Comparison of ENCODE assay signal across 30 cellular contexts in the genomic region with DNA sequence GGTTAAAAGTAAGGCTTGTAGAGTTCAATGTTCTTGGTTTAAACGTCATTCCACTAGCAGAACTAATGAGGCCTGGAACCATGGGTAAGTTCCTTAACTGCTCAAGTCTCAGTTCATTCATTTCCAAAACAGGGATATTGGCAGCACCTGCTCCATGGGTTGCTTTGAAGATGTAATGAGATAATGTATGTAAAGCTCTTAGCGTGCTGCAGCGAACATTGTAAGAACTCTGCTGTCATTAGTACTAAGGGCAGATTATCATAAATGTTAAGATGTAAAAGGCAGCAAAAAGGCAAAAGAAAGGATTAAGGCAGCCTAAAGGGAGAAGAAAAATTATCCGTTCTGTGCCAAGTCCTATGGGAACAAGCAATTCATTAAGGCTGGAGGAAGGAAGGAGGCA.
"Had no signal": no experiment of that assay in that cellular context is flagged by ENCODE, and none has a peak within 500 bp of the region (broad histone marks: within the 10 kb centered on the region; RNA-seq: fewer than 3 reads in every experiment).

No MANE protein-coding gene starts in this region.

- H3K36me3 ChIP-seq: adrenal gland, SJSA1 had no signal

- H3K4me1 Mint-ChIP-seq: activated CD4-positive, alpha-beta T cell treated with anti-CD3 and anti-CD28 coated beads, Interleukin-2, amount 10 ng/mL, durations not matched to agents 24 days and 14 days had no signal

- H3K27ac Mint-ChIP-seq: activated CD4-positive, alpha-beta T cell treated with anti-CD3 and anti-CD28 coated beads, Interleukin-2, amount 10 ng/mL, durations not matched to agents 24 days and 14 days; activated CD8-positive, alpha-beta T cell treated with anti-CD3 and anti-CD28 coated beads for 36 hours; activated naive CD4-positive, alpha-beta T cell treated with anti-CD3 and anti-CD28 coated beads for 36 hours; activated naive CD4-positive, alpha-beta T cell treated with anti-CD3 and anti-CD28 coated beads, Interleukin-2, amount 50 U/mL, for 72 hours; activated T-helper 1 cell treated with anti-CD3 and anti-CD28 coated beads, Interleukin-12 subunit alpha, Interleukin-12 subunit beta, Interleukin-2, Interleukin-4 antibody, amounts not matched to agents 30 ng/mL and 10 ng/mL and 1 ng/mL, durations not matched to agents 14 hours and 24 hours and 36 hours; brain; T-helper 1 cell treated with Interleukin-12 subunit alpha and Interleukin-12 subunit beta and Interleukin-4 antibody, amounts not matched to agents 30 μg/mL and 1 μg/mL, for 36 hours; T-helper 2 cell treated with Interferon-gamma antibody and Interleukin-4, amounts not matched to agents 5 μg/mL and 100 μg/mL, for 36 hours had no signal

- ATAC-seq: activated CD8-positive, alpha-beta T cell treated with anti-CD3 and anti-CD28 coated beads for 36 hours; activated naive CD4-positive, alpha-beta T cell treated with anti-CD3 and anti-CD28 coated beads, Interleukin-2, amount 50 U/mL, for 72 hours; activated T-cell treated with anti-CD3 and anti-CD28 coated beads, Interleukin-2, amount 50 U/mL, for 4 hours; Panc1 had no signal

- H3K9ac ChIP-seq: KMS-11, SK-N-SH had no signal

- H3K4me3 ChIP-seq: adrenal gland, SJSA1 had no signal

- H3K9me3 Mint-ChIP-seq: activated CD4-positive, alpha-beta T cell treated with anti-CD3 and anti-CD28 coated beads, Interleukin-2, amount 10 ng/mL, durations not matched to agents 24 days and 14 days; activated CD8-positive, alpha-beta T cell treated with anti-CD3 and anti-CD28 coated beads for 36 hours; activated naive CD4-positive, alpha-beta T cell treated with anti-CD3 and anti-CD28 coated beads for 36 hours; activated naive CD4-positive, alpha-beta T cell treated with anti-CD3 and anti-CD28 coated beads, Interleukin-2, amount 50 U/mL, for 72 hours; activated T-cell treated with anti-CD3 and anti-CD28 coated beads, Interleukin-2, amount 50 U/mL, for 4 hours; activated T-helper 1 cell treated with anti-CD3 and anti-CD28 coated beads, Interleukin-12 subunit alpha, Interleukin-12 subunit beta, Interleukin-2, Interleukin-4 antibody, amounts not matched to agents 30 ng/mL and 10 ng/mL and 1 ng/mL, durations not matched to agents 14 hours and 24 hours and 36 hours; brain; T-helper 1 cell treated with Interleukin-12 subunit alpha and Interleukin-12 subunit beta and Interleukin-4 antibody, amounts not matched to agents 30 μg/mL and 1 μg/mL, for 36 hours; T-helper 2 cell treated with Interferon-gamma antibody and Interleukin-4, amounts not matched to agents 5 μg/mL and 100 μg/mL, for 36 hours had no signal

- H3K4me2 ChIP-seq: KMS-11, SK-N-SH had no signal

- H3K27me3 Mint-ChIP-seq: activated CD4-positive, alpha-beta T cell treated with anti-CD3 and anti-CD28 coated beads, Interleukin-2, amount 10 ng/mL, durations not matched to agents 24 days and 14 days; activated CD8-positive, alpha-beta T cell treated with anti-CD3 and anti-CD28 coated beads for 36 hours had no signal

- H3K27ac ChIP-seq: adrenal gland, KMS-11, SJSA1 had no signal

- H3K27me3 ChIP-seq: adrenal gland, SJSA1 had no signal

- H3K36me3 Mint-ChIP-seq: activated naive CD4-positive, alpha-beta T cell treated with anti-CD3 and anti-CD28 coated beads, Interleukin-2, amount 50 U/mL, for 72 hours; brain had no signal

- H3K9me3 ChIP-seq: adrenal gland, SJSA1, SK-N-SH had no signal

- H3K4me3 Mint-ChIP-seq: activated CD4-positive, alpha-beta T cell treated with anti-CD3 and anti-CD28 coated beads, Interleukin-2, amount 10 ng/mL, durations not matched to agents 24 days and 14 days; activated CD8-positive, alpha-beta T cell treated with anti-CD3 and anti-CD28 coated beads for 36 hours; activated naive CD4-positive, alpha-beta T cell treated with anti-CD3 and anti-CD28 coated beads for 36 hours; activated T-cell treated with anti-CD3 and anti-CD28 coated beads, Interleukin-2, amount 50 U/mL, for 4 hours; activated T-helper 1 cell treated with anti-CD3 and anti-CD28 coated beads, Interleukin-12 subunit alpha, Interleukin-12 subunit beta, Interleukin-2, Interleukin-4 antibody, amounts not matched to agents 30 ng/mL and 10 ng/mL and 1 ng/mL, durations not matched to agents 14 hours and 24 hours and 36 hours; brain; T-helper 1 cell treated with Interleukin-12 subunit alpha and Interleukin-12 subunit beta and Interleukin-4 antibody, amounts not matched to agents 30 μg/mL and 1 μg/mL, for 36 hours; T-helper 2 cell treated with Interferon-gamma antibody and Interleukin-4, amounts not matched to agents 5 μg/mL and 100 μg/mL, for 36 hours had no signal

- DNase-seq: activated CD4-positive, alpha-beta T cell treated with anti-CD3 and anti-CD28 coated beads, Interleukin-2, amount 10 ng/mL, durations not matched to agents 24 days and 14 days; activated CD4-positive, alpha-beta T cell treated with anti-CD3 and anti-CD28 coated beads, Interleukin-2, amount 50 U/mL, for 4 hours; activated CD8-positive, alpha-beta T cell treated with anti-CD3 and anti-CD28 coated beads for 36 hours; activated gamma-delta T cell treated with Interleukin-2 at 50 U/mL for 16 hours; activated naive CD4-positive, alpha-beta T cell treated with anti-CD3 and anti-CD28 coated beads for 36 hours; activated T-cell treated with anti-CD3 and anti-CD28 coated beads for 4 hours; activated T-cell treated with anti-CD3 and anti-CD28 coated beads, Interleukin-2, amount 50 U/mL, for 4 hours; adrenal gland; MM.1S; MV-4-11; NCI-H1092; NCI-H1436 treated with DMSO at 0.1 percent for 48 hours; NCI-H1694 treated with DMSO at 0.1 percent for 48 hours; NCI-H2029; NCI-H2171 treated with DMSO at 0.1 percent for 48 hours; NCI-H2227 treated with DMSO at 0.1 percent for 48 hours; NCI-H446; NCI-H510A treated with DMSO at 0.1 percent for 48 hours; NCI-H526 treated with DMSO at 0.1 percent for 48 hours; NCI-H774; SHP77 treated with DMSO at 0.1 percent for 48 hours; SK-N-SH had no signal
